In the genomic region with DNA sequence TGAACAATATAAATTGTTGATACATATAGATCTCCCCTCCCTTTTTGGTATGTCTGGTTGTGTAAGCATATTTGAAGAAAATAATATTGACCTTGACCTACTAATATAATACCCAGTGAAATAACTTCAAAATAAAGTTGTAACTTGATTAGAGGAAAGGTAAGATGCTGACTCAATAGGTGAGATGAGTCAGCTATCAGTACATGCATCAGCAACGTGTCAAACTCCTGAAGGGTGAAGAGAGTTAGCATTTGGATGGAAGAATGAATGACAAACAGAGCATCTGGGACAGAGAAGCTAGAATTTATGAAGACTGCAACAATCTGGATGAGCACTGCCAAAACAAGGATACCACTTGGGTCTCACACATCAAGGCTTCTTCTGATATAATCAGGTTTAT, we compare ENCODE assay signal across 13 cellular contexts.
DNase-seq lines count a peak whose midpoint lies in the region; ATAC-seq and TF ChIP-seq lines count a peak whose summit lies in the region.
"Had no signal": no experiment of that assay in that cellular context is flagged by ENCODE, and none has a peak within 500 bp of the region (broad histone marks: within the 10 kb centered on the region; RNA-seq: fewer than 3 reads in every experiment).

No MANE protein-coding gene starts in this region.

- no peak overlapping the region for H3K4me3 Mint-ChIP-seq in WTC11
- H3K4me3 Mint-ChIP-seq: CD8-positive, alpha-beta memory T cell had no signal

- H3K27ac ChIP-seq in liver (ENCODE audit: low read depth in 1 of 2, low read length in 2 of 2): peak overlapping the region; percentile 2 to 29
- H3K27ac ChIP-seq: SJSA1 had no signal

- H3K27ac Mint-ChIP-seq in WTC11: peak overlapping the region; percentile 73; the same call in 1 of the 2 replicates

- no peak for DNase-seq in activated CD4-positive, CD25-positive, alpha-beta regulatory T cell treated with anti-CD3 and anti-CD28 coated beads, Interleukin-2, amount 50 U/mL, for 72 hours
- no peak for DNase-seq in WTC11 (ENCODE audit: low spot score)
- DNase-seq in KBM-7: no peak
- DNase-seq in NCI-H2107 treated with DMSO at 0.1 percent for 48 hours (lab: John Stamatoyannopoulos, UW; ENCODE audit: unreplicated experiment): no peak
- DNase-seq: CD8-positive, alpha-beta memory T cell; foreskin fibroblast; NCI-H2081 treated with DMSO at 0.1 percent for 48 hours; NK-92 treated with Interleukin-12 subunit alpha and Interleukin-12 subunit beta, amount 100 ng/mL, for 24 hours had no signal

- no peak for TF ChIP-seq RAD21 in liver (IDR thresholded peaks at IDR 0.05)

- H3K4me1 ChIP-seq in liver (ENCODE audit: control insufficient read depth in 4 of 4, insufficient read depth in 4 of 4, low read length in 3 of 4): peaks cover 3 to 25% (median 12%) of the 10 kb centered on the region in 4 donors

- TF ChIP-seq CTCF in WTC11 (IDR thresholded peaks at IDR 0.05): no peak
- no peak for TF ChIP-seq CTCF in liver (IDR thresholded peaks at IDR 0.05; ENCODE audit: low read depth, low read length, missing input control)

- in situ Hi-C loops in KBM-7 (cut with MboI; ENCODE audit: low pct_unique_long_range_greater_than_20kb, low sequenced_read_pairs): no loop called here

- no peaks in the 10 kb centered on the region for H3K36me3 ChIP-seq in liver (ENCODE audit: control insufficient read depth in 4 of 4, insufficient read depth in 3 of 4, low read depth in 1 of 4, low read length in 3 of 4)
- H3K36me3 ChIP-seq: SJSA1 had no signal

- 42% methylated on average over 1 of the region's 1 CpG for WGBS in liver

- no peaks in the 10 kb centered on the region for H3K9me3 Mint-ChIP-seq in WTC11
- H3K9me3 Mint-ChIP-seq: CD8-positive, alpha-beta memory T cell had no signal

- ATAC-seq in activated CD4-positive, CD25-positive, alpha-beta regulatory T cell treated with anti-CD3 and anti-CD28 coated beads, Interleukin-2, amount 50 U/mL, for 24 hours: peak; percentile 62 to 63
- ATAC-seq in HG02973 (IDR thresholded peaks at IDR 0.05; ENCODE audit: unreplicated experiment): peak; percentile 26
- ATAC-seq in WTC11: no peak
- no peak for ATAC-seq in HG02981 (IDR thresholded peaks at IDR 0.05; ENCODE audit: unreplicated experiment)

- no peaks in the 10 kb centered on the region for H3K36me3 Mint-ChIP-seq in WTC11

- no peaks in the 10 kb centered on the region for H3K9me3 ChIP-seq in liver (ENCODE audit: control insufficient read depth in 4 of 4, low read length in 3 of 4)
- H3K9me3 ChIP-seq: SJSA1 had no signal

- H3K4me1 Mint-ChIP-seq in WTC11: peaks cover 16% of the 10 kb centered on the region

- POLR2A ChIA-PET in WTC11 (lab: Charles Lee): no interaction called here

- CTCF ChIA-PET in WTC11 (lab: Charles Lee): no interaction called here

- H3K4me3 ChIP-seq in liver (ENCODE audit: low read depth in 1 of 3, low read length in 3 of 3): no peak overlapping the region
- H3K4me3 ChIP-seq: SJSA1 had no signal

- no peak overlapping the region for H3K9ac ChIP-seq in liver (ENCODE audit: low read depth in 1 of 2, low read length in 2 of 2)

- no peaks in the 10 kb centered on the region for H3K27me3 ChIP-seq in liver (ENCODE audit: control insufficient read depth in 4 of 4, insufficient read depth in 4 of 4, low read length in 3 of 4)
- H3K27me3 ChIP-seq: SJSA1 had no signal

- H3K27me3 Mint-ChIP-seq in WTC11 (ENCODE audit: low read depth): no peaks in the 10 kb centered on the region
- H3K27me3 Mint-ChIP-seq: CD8-positive, alpha-beta memory T cell had no signal

TF ChIP-seq in WTC11, 78 proteins besides CTCF, POLR2A, EP300 and RAD21 (continues in another document):
- no peak for TF ChIP-seq FOXJ3 (CRISPR knock-in tag; IDR thresholded peaks at IDR 0.05; ENCODE audit: borderline replicate concordance)
- TF ChIP-seq SMAD3 (CRISPR knock-in tag; IDR thresholded peaks at IDR 0.05; ENCODE audit: borderline replicate concordance): no peak
- TF ChIP-seq, protein P1, sequence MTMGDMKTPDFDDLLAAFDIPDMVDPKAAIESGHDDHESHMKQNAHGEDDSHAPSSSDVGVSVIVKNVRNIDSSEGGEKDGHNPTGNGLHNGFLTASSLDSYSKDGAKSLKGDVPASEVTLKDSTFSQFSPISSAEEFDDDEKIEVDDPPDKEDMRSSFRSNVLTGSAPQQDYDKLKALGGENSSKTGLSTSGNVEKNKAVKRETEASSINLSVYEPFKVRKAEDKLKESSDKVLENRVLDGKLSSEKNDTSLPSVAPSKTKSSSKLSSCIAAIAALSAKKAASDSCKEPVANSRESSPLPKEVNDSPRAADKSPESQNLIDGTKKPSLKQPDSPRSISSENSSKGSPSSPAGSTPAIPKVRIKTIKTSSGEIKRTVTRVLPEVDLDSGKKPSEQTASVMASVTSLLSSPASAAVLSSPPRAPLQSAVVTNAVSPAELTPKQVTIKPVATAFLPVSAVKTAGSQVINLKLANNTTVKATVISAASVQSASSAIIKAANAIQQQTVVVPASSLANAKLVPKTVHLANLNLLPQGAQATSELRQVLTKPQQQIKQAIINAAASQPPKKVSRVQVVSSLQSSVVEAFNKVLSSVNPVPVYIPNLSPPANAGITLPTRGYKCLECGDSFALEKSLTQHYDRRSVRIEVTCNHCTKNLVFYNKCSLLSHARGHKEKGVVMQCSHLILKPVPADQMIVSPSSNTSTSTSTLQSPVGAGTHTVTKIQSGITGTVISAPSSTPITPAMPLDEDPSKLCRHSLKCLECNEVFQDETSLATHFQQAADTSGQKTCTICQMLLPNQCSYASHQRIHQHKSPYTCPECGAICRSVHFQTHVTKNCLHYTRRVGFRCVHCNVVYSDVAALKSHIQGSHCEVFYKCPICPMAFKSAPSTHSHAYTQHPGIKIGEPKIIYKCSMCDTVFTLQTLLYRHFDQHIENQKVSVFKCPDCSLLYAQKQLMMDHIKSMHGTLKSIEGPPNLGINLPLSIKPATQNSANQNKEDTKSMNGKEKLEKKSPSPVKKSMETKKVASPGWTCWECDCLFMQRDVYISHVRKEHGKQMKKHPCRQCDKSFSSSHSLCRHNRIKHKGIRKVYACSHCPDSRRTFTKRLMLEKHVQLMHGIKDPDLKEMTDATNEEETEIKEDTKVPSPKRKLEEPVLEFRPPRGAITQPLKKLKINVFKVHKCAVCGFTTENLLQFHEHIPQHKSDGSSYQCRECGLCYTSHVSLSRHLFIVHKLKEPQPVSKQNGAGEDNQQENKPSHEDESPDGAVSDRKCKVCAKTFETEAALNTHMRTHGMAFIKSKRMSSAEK (CRISPR knock-in tag; IDR thresholded peaks at IDR 0.05; ENCODE audit: borderline replicate concordance): no peak
- TF ChIP-seq ZNF317 (CRISPR knock-in tag; IDR thresholded peaks at IDR 0.05; ENCODE audit: borderline replicate concordance, low read depth): no peak

TF ChIP-seq in liver, 16 proteins besides CTCF, POLR2A, EP300 and RAD21 (continues in another document):
- TF ChIP-seq, protein P2, sequence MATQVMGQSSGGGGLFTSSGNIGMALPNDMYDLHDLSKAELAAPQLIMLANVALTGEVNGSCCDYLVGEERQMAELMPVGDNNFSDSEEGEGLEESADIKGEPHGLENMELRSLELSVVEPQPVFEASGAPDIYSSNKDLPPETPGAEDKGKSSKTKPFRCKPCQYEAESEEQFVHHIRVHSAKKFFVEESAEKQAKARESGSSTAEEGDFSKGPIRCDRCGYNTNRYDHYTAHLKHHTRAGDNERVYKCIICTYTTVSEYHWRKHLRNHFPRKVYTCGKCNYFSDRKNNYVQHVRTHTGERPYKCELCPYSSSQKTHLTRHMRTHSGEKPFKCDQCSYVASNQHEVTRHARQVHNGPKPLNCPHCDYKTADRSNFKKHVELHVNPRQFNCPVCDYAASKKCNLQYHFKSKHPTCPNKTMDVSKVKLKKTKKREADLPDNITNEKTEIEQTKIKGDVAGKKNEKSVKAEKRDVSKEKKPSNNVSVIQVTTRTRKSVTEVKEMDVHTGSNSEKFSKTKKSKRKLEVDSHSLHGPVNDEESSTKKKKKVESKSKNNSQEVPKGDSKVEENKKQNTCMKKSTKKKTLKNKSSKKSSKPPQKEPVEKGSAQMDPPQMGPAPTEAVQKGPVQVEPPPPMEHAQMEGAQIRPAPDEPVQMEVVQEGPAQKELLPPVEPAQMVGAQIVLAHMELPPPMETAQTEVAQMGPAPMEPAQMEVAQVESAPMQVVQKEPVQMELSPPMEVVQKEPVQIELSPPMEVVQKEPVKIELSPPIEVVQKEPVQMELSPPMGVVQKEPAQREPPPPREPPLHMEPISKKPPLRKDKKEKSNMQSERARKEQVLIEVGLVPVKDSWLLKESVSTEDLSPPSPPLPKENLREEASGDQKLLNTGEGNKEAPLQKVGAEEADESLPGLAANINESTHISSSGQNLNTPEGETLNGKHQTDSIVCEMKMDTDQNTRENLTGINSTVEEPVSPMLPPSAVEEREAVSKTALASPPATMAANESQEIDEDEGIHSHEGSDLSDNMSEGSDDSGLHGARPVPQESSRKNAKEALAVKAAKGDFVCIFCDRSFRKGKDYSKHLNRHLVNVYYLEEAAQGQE (IDR thresholded peaks at IDR 0.05): no peak
- TF ChIP-seq RXRA (IDR thresholded peaks at IDR 0.05) (no peak), GABPA (IDR thresholded peaks at IDR 0.05 in 1 of 2, conservative IDR thresholded peaks at IDR 0.05 in 1 of 2) (no peak), HNF4G (IDR thresholded peaks at IDR 0.05) (no peak), FOXA1 (IDR thresholded peaks at IDR 0.05) (no peak), HNF4A (conservative IDR thresholded peaks at IDR 0.05) (no peak), NR2F2 (IDR thresholded peaks at IDR 0.05) (no peak)
- TF ChIP-seq, protein P3, sequence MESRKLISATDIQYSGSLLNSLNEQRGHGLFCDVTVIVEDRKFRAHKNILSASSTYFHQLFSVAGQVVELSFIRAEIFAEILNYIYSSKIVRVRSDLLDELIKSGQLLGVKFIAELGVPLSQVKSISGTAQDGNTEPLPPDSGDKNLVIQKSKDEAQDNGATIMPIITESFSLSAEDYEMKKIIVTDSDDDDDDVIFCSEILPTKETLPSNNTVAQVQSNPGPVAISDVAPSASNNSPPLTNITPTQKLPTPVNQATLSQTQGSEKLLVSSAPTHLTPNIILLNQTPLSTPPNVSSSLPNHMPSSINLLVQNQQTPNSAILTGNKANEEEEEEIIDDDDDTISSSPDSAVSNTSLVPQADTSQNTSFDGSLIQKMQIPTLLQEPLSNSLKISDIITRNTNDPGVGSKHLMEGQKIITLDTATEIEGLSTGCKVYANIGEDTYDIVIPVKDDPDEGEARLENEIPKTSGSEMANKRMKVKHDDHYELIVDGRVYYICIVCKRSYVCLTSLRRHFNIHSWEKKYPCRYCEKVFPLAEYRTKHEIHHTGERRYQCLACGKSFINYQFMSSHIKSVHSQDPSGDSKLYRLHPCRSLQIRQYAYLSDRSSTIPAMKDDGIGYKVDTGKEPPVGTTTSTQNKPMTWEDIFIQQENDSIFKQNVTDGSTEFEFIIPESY (IDR thresholded peaks at IDR 0.05): no peak
- TF ChIP-seq, protein P4, sequence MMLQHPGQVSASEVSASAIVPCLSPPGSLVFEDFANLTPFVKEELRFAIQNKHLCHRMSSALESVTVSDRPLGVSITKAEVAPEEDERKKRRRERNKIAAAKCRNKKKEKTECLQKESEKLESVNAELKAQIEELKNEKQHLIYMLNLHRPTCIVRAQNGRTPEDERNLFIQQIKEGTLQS (IDR thresholded peaks at IDR 0.05): no peak

Comparison
In these comparisons a context has a peak if more than half of its experiments do, and no peak if none do; other contexts are left out.
1. ATAC-seq: peak in activated CD4-positive, CD25-positive, alpha-beta regulatory T cell treated with anti-CD3 and anti-CD28 coated beads, Interleukin-2, amount 50 U/mL, for 24 hours (2 of 2) and HG02973 (single experiment); none in WTC11 (single experiment) and HG02981 (single experiment).